In the genomic region with DNA sequence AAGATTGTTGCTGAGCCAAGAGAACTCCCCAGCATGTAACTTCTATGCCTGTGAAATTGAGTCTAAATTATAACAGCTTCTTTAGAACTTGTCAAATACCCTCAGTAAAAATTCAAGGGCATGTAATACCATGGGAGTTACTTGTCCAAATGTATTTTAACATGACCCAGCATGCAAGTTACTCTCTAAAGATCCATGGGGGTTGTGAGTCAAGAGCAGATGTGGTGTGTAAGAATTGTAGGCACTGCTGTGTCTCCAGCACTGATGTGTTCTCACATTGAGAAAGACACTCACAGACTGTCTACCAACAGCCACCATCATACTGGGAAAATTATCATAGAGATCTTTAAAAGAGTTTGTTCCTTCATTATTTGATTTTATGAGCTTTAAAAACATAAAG, we compare ENCODE assay signal across 38 cellular contexts.
"Had no signal": no experiment of that assay in that cellular context is flagged by ENCODE, and none has a peak within 500 bp of the region (broad histone marks: within the 10 kb centered on the region; RNA-seq: fewer than 3 reads in every experiment).

No MANE protein-coding gene starts in this region.

- H3K4me3 ChIP-seq: adrenal gland, body of pancreas, breast epithelium, cardiac muscle cell had no signal

- H3K9me3 Mint-ChIP-seq: activated B cell treated with CpG ODN at 0.5 μM for 24 hours; activated CD4-positive, alpha-beta T cell treated with anti-CD3 and anti-CD28 coated beads, Interleukin-2, amount 10 ng/mL, durations not matched to agents 24 days and 14 days; activated naive CD8-positive, alpha-beta T cell treated with anti-CD3 and anti-CD28 coated beads for 36 hours had no signal

- H3K9me3 ChIP-seq: adrenal gland, body of pancreas had no signal

- H3K36me3 Mint-ChIP-seq: activated CD4-positive, alpha-beta memory T cell treated with anti-CD3 and anti-CD28 coated beads for 36 hours; activated naive CD4-positive, alpha-beta T cell treated with anti-CD3 and anti-CD28 coated beads, Interleukin-2, amount 50 U/mL, for 72 hours; activated naive CD8-positive, alpha-beta T cell treated with anti-CD3 and anti-CD28 coated beads for 36 hours had no signal

- H3K4me1 Mint-ChIP-seq: activated B cell treated with CpG ODN at 0.5 μM for 24 hours; activated CD4-positive, alpha-beta T cell treated with anti-CD3 and anti-CD28 coated beads, Interleukin-2, amount 10 ng/mL, durations not matched to agents 24 days and 14 days; activated naive CD8-positive, alpha-beta T cell treated with anti-CD3 and anti-CD28 coated beads for 36 hours; activated T-helper 17 cell treated with anti-CD3 and anti-CD28 coated beads, Interleukin-2, amount 50 U/mL, for 72 hours; central memory CD8-positive, alpha-beta T cell had no signal

- H3K27ac ChIP-seq: adrenal gland, body of pancreas, brain microvascular endothelial cell, breast epithelium, cardiac muscle cell, VCaP had no signal

- H3K4me1 ChIP-seq: adrenal gland, body of pancreas, breast epithelium had no signal

- H3K4me3 Mint-ChIP-seq: activated B cell treated with CpG ODN at 0.5 μM for 24 hours; activated CD4-positive, alpha-beta memory T cell treated with anti-CD3 and anti-CD28 coated beads for 36 hours; activated CD4-positive, alpha-beta T cell treated with anti-CD3 and anti-CD28 coated beads, Interleukin-2, amount 10 ng/mL, durations not matched to agents 24 days and 14 days; activated CD8-positive, alpha-beta T cell treated with anti-CD3 and anti-CD28 coated beads for 36 hours; activated naive CD4-positive, alpha-beta T cell treated with anti-CD3 and anti-CD28 coated beads for 36 hours; activated naive CD8-positive, alpha-beta T cell treated with anti-CD3 and anti-CD28 coated beads for 36 hours; activated T-cell treated with anti-CD3 and anti-CD28 coated beads, Interleukin-2, amount 50 U/mL, for 4 hours; activated T-cell treated with anti-CD3 and anti-CD28 coated beads, Interleukin-2, amount 50 U/mL, for 72 hours; activated T-helper 1 cell treated with anti-CD3 and anti-CD28 coated beads, Interleukin-12 subunit alpha, Interleukin-12 subunit beta, Interleukin-2, Interleukin-4 antibody, amounts not matched to agents 30 ng/mL and 10 ng/mL and 1 ng/mL, durations not matched to agents 14 hours and 24 hours and 36 hours; activated T-helper 17 cell treated with anti-CD3 and anti-CD28 coated beads, Interleukin-2, amount 50 U/mL, for 72 hours; central memory CD8-positive, alpha-beta T cell; T-helper 1 cell treated with Interleukin-12 subunit alpha and Interleukin-12 subunit beta and Interleukin-4 antibody, amounts not matched to agents 30 μg/mL and 1 μg/mL, for 36 hours; T-helper 2 cell treated with Interferon-gamma antibody and Interleukin-4, amounts not matched to agents 5 μg/mL and 100 μg/mL, for 36 hours had no signal

- H3K27ac Mint-ChIP-seq: activated B cell treated with CpG ODN at 0.5 μM for 24 hours; activated CD4-positive, alpha-beta memory T cell treated with anti-CD3 and anti-CD28 coated beads for 36 hours; activated CD4-positive, alpha-beta T cell treated with anti-CD3 and anti-CD28 coated beads, Interleukin-2, amount 10 ng/mL, durations not matched to agents 24 days and 14 days; activated CD8-positive, alpha-beta T cell treated with anti-CD3 and anti-CD28 coated beads for 36 hours; activated naive CD4-positive, alpha-beta T cell treated with anti-CD3 and anti-CD28 coated beads for 36 hours; activated naive CD4-positive, alpha-beta T cell treated with anti-CD3 and anti-CD28 coated beads, Interleukin-2, amount 50 U/mL, for 72 hours; activated naive CD8-positive, alpha-beta T cell treated with anti-CD3 and anti-CD28 coated beads for 36 hours; activated T-cell treated with anti-CD3 and anti-CD28 coated beads, Interleukin-2, amount 50 U/mL, for 72 hours; activated T-helper 1 cell treated with anti-CD3 and anti-CD28 coated beads, Interleukin-12 subunit alpha, Interleukin-12 subunit beta, Interleukin-2, Interleukin-4 antibody, amounts not matched to agents 30 ng/mL and 10 ng/mL and 1 ng/mL, durations not matched to agents 14 hours and 24 hours and 36 hours; activated T-helper 17 cell treated with anti-CD3 and anti-CD28 coated beads, Interleukin-2, amount 50 U/mL, for 72 hours; T-helper 1 cell treated with Interleukin-12 subunit alpha and Interleukin-12 subunit beta and Interleukin-4 antibody, amounts not matched to agents 30 μg/mL and 1 μg/mL, for 36 hours; T-helper 2 cell treated with Interferon-gamma antibody and Interleukin-4, amounts not matched to agents 5 μg/mL and 100 μg/mL, for 36 hours had no signal

- H3K27me3 Mint-ChIP-seq: activated B cell treated with CpG ODN at 0.5 μM for 24 hours; activated CD4-positive, alpha-beta memory T cell treated with anti-CD3 and anti-CD28 coated beads for 36 hours; activated CD4-positive, alpha-beta T cell treated with anti-CD3 and anti-CD28 coated beads, Interleukin-2, amount 10 ng/mL, durations not matched to agents 24 days and 14 days; activated CD8-positive, alpha-beta T cell treated with anti-CD3 and anti-CD28 coated beads for 36 hours; activated naive CD8-positive, alpha-beta T cell treated with anti-CD3 and anti-CD28 coated beads for 36 hours; activated T-helper 17 cell treated with anti-CD3 and anti-CD28 coated beads, Interleukin-2, amount 50 U/mL, for 72 hours; central memory CD8-positive, alpha-beta T cell had no signal

- H3K27me3 ChIP-seq: body of pancreas, brain microvascular endothelial cell, cardiac muscle cell had no signal

- DNase-seq: activated B cell treated with CpG ODN at 0.5 μM for 24 hours; activated CD4-positive, alpha-beta memory T cell treated with anti-CD3 and anti-CD28 coated beads for 36 hours; activated CD4-positive, alpha-beta T cell treated with anti-CD3 and anti-CD28 coated beads for 4 hours; activated CD4-positive, alpha-beta T cell treated with anti-CD3 and anti-CD28 coated beads, Interleukin-2, amount 10 ng/mL, durations not matched to agents 24 days and 14 days; activated CD4-positive, alpha-beta T cell treated with anti-CD3 and anti-CD28 coated beads, Interleukin-2, amount 50 U/mL, for 1 hour; activated CD4-positive, alpha-beta T cell treated with anti-CD3 and anti-CD28 coated beads, Interleukin-2, amount 50 U/mL, for 4 hours; activated CD4-positive, CD25-positive, alpha-beta regulatory T cell treated with anti-CD3 and anti-CD28 coated beads, Interleukin-2, amount 50 U/mL, for 72 hours; activated CD8-positive, alpha-beta memory T cell treated with anti-CD3 and anti-CD28 coated beads, Interleukin-2, amount 50 U/mL, for 4 hours; activated CD8-positive, alpha-beta T cell treated with anti-CD3 and anti-CD28 coated beads for 36 hours; activated effector memory CD4-positive, alpha-beta T cell treated with anti-CD3 and anti-CD28 coated beads, Interleukin-2, amount 50 U/mL, for 16 hours; activated gamma-delta T cell treated with Interleukin-2 at 50 U/mL for 16 hours; activated naive CD4-positive, alpha-beta T cell; activated naive CD4-positive, alpha-beta T cell treated with anti-CD3 and anti-CD28 coated beads for 36 hours; activated naive CD4-positive, alpha-beta T cell treated with anti-CD3 and anti-CD28 coated beads, Interleukin-2, amount 50 U/mL, for 16 hours; activated naive CD8-positive, alpha-beta T cell treated with anti-CD3 and anti-CD28 coated beads for 36 hours; activated T-cell treated with anti-CD3 and anti-CD28 coated beads for 4 hours; activated T-cell treated with anti-CD3 and anti-CD28 coated beads, Interleukin-2, amount 50 U/mL, for 1 hour; activated T-cell treated with anti-CD3 and anti-CD28 coated beads, Interleukin-2, amount 50 U/mL, for 4 hours; activated T-cell treated with anti-CD3 and anti-CD28 coated beads, Interleukin-2, amount 50 U/mL, for 72 hours; adrenal gland; amniotic stem cell; aorta; body of pancreas; brain microvascular endothelial cell; caudate nucleus; cerebellar nuclear complex; T-helper 1 cell; T-helper 2 cell; T-helper 9 cell had no signal

- H3K36me3 ChIP-seq: adrenal gland, brain microvascular endothelial cell, breast epithelium, cardiac muscle cell had no signal
